1 cellular context compared by ENCODE assay signal in genomic region chr15:63194291-63194681, GRCh38.
TF ChIP-seq lines count a peak whose summit lies in the region.

No MANE protein-coding gene starts in this region.

TF ChIP-seq in GM23338, 12 proteins besides CTCF, POLR2A, EP300 and RAD21 (continued from another document):
- TF ChIP-seq CREB1 (CRISPR knock-in tag; IDR thresholded peaks at IDR 0.05; ENCODE audit: low read depth) (no peak), POLR2AphosphoS5 (IDR thresholded peaks at IDR 0.05; ENCODE audit: low read depth) (no peak), ZNF114 (CRISPR knock-in tag; IDR thresholded peaks at IDR 0.05) (no peak), ZNF462 (CRISPR knock-in tag; IDR thresholded peaks at IDR 0.05) (no peak), ZNF331 (CRISPR knock-in tag; IDR thresholded peaks at IDR 0.05; ENCODE audit: low read depth) (no peak), REST (IDR thresholded peaks at IDR 0.05; ENCODE audit: unreplicated experiment) (no peak), STAT1 (IDR thresholded peaks at IDR 0.05; ENCODE audit: unreplicated experiment) (no peak), NANOG (IDR thresholded peaks at IDR 0.05; ENCODE audit: borderline replicate concordance) (no peak), EZH2 (IDR thresholded peaks at IDR 0.05; ENCODE audit: low read depth, unreplicated experiment) (no peak)
